In the genomic region with DNA sequence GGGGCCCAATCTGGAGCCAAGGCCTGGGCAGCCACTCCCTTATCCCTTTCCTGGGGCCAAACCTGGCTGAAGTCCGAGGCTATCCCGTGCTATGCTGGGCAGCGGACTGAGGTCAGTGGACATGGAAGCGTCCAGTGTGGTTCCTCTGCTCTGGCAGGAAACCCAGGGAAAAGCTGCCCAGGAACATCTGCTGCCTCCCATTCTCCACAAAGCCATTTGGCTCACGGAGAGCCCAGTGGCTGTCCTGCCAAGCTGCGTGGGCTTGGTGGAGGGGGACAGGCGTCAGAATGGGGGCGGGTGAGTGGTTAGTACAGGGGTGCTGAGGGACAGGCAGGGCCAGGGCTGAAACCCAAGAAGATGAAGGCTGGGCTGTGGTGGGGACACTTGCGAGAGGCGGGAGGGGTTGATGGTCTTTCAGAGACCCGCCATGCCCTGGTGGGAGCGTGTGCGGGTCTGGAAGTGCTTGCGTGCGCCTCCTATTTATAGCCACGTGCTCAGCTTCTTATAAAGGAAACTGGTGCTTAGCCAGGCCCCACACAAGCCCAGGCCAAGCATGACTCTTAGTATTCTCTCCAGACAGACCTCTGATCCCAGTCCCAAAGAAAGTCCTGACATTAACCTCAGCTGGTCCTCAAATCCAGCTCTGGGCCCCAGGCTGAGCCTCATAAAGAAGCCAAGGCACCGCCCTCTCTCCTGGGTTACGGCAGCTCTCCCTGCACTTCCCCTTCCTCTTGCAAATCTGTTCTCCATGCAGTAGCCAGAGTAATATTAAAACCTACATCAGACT, we compare ENCODE assay signal across 11 cellular contexts. TPM values are rescaled to one million over a fixed set of nuclear protein-coding genes. Genes with fewer than 3 reads are reported as not detected.
DNase-seq lines count a peak whose midpoint lies in the region; ATAC-seq and TF ChIP-seq lines count a peak whose summit lies in the region.
"Had no signal": no experiment of that assay in that cellular context is flagged by ENCODE, and none has a peak within 500 bp of the region (broad histone marks: within the 10 kb centered on the region; RNA-seq: fewer than 3 reads in every experiment).

No MANE protein-coding gene starts in this region.

- H4K20me1 ChIP-seq in BLaER1 treated with 17β-estradiol and CSF1 and Interleukin-3, amounts not matched to agents 10 nM and 100 nM = no peaks in the 10 kb centered on the region

- H3K4me3 ChIP-seq in BLaER1 treated with 17β-estradiol and CSF1 and Interleukin-3, amounts not matched to agents 10 nM and 100 nM = no peak overlapping the region
- H3K4me3 ChIP-seq in psoas muscle = peak overlapping the region; percentile 19

- no peaks in the 10 kb centered on the region for H3K9me3 ChIP-seq in BLaER1 treated with 17β-estradiol and CSF1 and Interleukin-3, amounts not matched to agents 10 nM and 100 nM (replicated peaks in 1 of 11)
- H3K9me3 ChIP-seq in psoas muscle = no peaks in the 10 kb centered on the region
- H3K9me3 ChIP-seq: BE2C had no signal

- peak; percentile 86 for ATAC-seq in left ventricle myocardium superior
- peak; percentile 89 to 94 (median 92) for ATAC-seq in psoas muscle
- no peak for ATAC-seq in GM21381 (IDR thresholded peaks at IDR 0.05; ENCODE audit: unreplicated experiment)

- H3K9ac ChIP-seq in BLaER1 treated with 17β-estradiol and CSF1 and Interleukin-3, amounts not matched to agents 10 nM and 100 nM = peak overlapping the region in 4 of 11 experiments; percentile 8 to 57 (median 18); a peak in 2 of 22 replicates

- intact Hi-C loops in left ventricle myocardium superior (cut with micrococcal nuclease) (no loop called here), psoas muscle (cut with DNase I) (no loop called here)

- TF ChIP-seq CTCF in psoas muscle (IDR thresholded peaks at IDR 0.05) = no peak

- 6 to 11% (median 6%) methylated on average over 18 of the region's 18 CpGs for WGBS in psoas muscle, 3 donors

- H3K4me2 ChIP-seq in BLaER1 treated with 17β-estradiol and CSF1 and Interleukin-3, amounts not matched to agents 10 nM and 100 nM = peak overlapping the region in 10 of 11 experiments; percentile 3 to 63 (median 43); a peak in 15 of 22 replicates

- no peaks in the 10 kb centered on the region for H3K36me3 ChIP-seq in BLaER1 treated with 17β-estradiol and CSF1 and Interleukin-3, amounts not matched to agents 10 nM and 100 nM
- no peaks in the 10 kb centered on the region for H3K36me3 ChIP-seq in psoas muscle (ENCODE audit: insufficient read depth in 1 of 2, low read depth in 1 of 2)
- H3K36me3 ChIP-seq: BE2C had no signal

- peaks cover 16 to 37% (median 27%) of the 10 kb centered on the region in 10 experiments for H3K4me1 ChIP-seq in BLaER1 treated with 17β-estradiol and CSF1 and Interleukin-3, amounts not matched to agents 10 nM and 100 nM
- H3K4me1 ChIP-seq in psoas muscle = peaks cover 32% of the 10 kb centered on the region
- H3K4me1 ChIP-seq: BE2C had no signal

- peak overlapping the region in 6 of 11 experiments; percentile 0 to 44 (median 17); a peak in 7 of 22 replicates for H3K27ac ChIP-seq in BLaER1 treated with 17β-estradiol and CSF1 and Interleukin-3, amounts not matched to agents 10 nM and 100 nM
- H3K27ac ChIP-seq in psoas muscle = peak overlapping the region; percentile 95

- DNase-seq in amygdala (lab: John Stamatoyannopoulos, UW) (peak in 53 of 56 donors; percentile 8 to 90 (median 65)), left ventricle myocardium superior (peak; percentile 84), psoas muscle (peak; percentile 88 to 95), DMS79 (lab: John Stamatoyannopoulos, UW) (no peak), HT-29 (ENCODE audit: low spot score) (no peak), SW 1271 (lab: John Stamatoyannopoulos, UW) (no peak)
- DNase-seq: BE2C, RPMI8226 had no signal

- no peaks in the 10 kb centered on the region for H3K27me3 ChIP-seq in BLaER1 treated with 17β-estradiol and CSF1 and Interleukin-3, amounts not matched to agents 10 nM and 100 nM
- H3K27me3 ChIP-seq in psoas muscle (ENCODE audit: insufficient read depth in 3 of 3, low read length in 2 of 3) = no peaks in the 10 kb centered on the region
- H3K27me3 ChIP-seq: BE2C had no signal

RNA-seq across cellular contexts. Expression of a gene that starts 9.4 kb away (rescaled TPM):
- total RNA-seq in left ventricle myocardium superior = not detected
- total RNA-seq in psoas muscle = not detected
- polyA plus RNA-seq in psoas muscle = not detected
- 0.66 and 0.76 TPM in 2 replicates for total RNA-seq in HT-29 (2014; rRNA removed; shearing (Covaris generic))

RNA-seq across cellular contexts. Expression of a gene that starts 13.9 kb away (rescaled TPM):
- total RNA-seq in left ventricle myocardium superior (not detected), psoas muscle (not detected)
- polyA plus RNA-seq in psoas muscle = under 1 TPM in 2 of 3 donors, not detected in 1; 0.06 to 0.08 TPM
- total RNA-seq in HT-29 (2014; rRNA removed; shearing (Covaris generic)) = 3.9 and 6.6 TPM in 2 replicates
- polyA plus RNA-seq: neural cell had no signal

RNA-seq across cellular contexts. Expression of a gene that starts 24.8 kb away (rescaled TPM):
- total RNA-seq in left ventricle myocardium superior (47.8 TPM), psoas muscle (10 to 100 TPM; 34.0 to 56.0 (median 39.1) TPM)
- 10 to 100 TPM; 14.6 to 19.9 (median 19.2) TPM for polyA plus RNA-seq in psoas muscle
- total RNA-seq in HT-29 (2014; rRNA removed; shearing (Covaris generic)) = 1.1 TPM in 1 of 2 replicates, not detected in the other
- polyA plus RNA-seq: neural cell had no signal

Comparison
In these comparisons a context has a peak if more than half of its experiments do, and no peak if none do; other contexts are left out.
1. DNase-seq: peak in amygdala (53 of 56), left ventricle myocardium superior (single experiment) and psoas muscle (2 of 2); none in DMS79 (single experiment), HT-29 (single experiment) and SW 1271 (0 of 2).
2. RNA of a gene that starts 24.8 kb away (total RNA-seq): 47.8 TPM in left ventricle myocardium superior (single experiment) and 34.0 to 56.0 TPM in psoas muscle; 1.1 TPM in HT-29; every median in the first group is over 10 times any median in the second.